Comparison of ENCODE assay signal across 23 cellular contexts in the genomic region with DNA sequence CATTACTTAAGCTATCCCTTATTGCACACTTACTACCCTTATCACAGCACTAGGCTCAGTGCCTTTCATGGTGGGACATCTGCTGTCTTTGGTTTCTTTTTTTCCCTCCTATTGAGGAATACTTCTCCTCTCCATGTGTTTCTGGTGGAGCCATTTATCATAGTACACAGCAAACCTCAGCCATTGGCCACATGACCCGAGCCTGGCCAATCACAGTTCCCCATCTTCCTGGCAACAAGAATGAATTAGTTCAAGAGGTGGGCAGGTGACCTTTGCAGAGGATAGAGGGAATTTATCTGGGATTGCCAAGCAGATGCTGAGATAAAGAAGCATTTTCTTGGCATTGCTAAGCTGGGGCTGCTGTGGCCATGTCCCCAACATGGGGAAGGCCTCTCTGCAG.
"Had no signal": no experiment of that assay in that cellular context is flagged by ENCODE, and none has a peak within 500 bp of the region (broad histone marks: within the 10 kb centered on the region; RNA-seq: fewer than 3 reads in every experiment).

No MANE protein-coding gene starts in this region.

- DNase-seq: colonic mucosa; effector memory CD4-positive, alpha-beta T cell; esophagus squamous epithelium; foreskin melanocyte; hypothalamus; immature natural killer cell; islet precursor cell; left ventricle myocardium superior; lower lobe of right lung; natural killer cell; stimulated activated CD4-positive, alpha-beta T cell treated with anti-CD3 and anti-CD28 coated beads, Interleukin-12 subunit alpha, Interleukin-12 subunit beta, amount 100 ng/mL, for 4 hours; stimulated activated CD4-positive, alpha-beta T cell treated with anti-CD3 and anti-CD28 coated beads, Interleukin-1b, Interleukin-23, amount 100 ng/mL, for 48 hours; stimulated activated CD4-positive, alpha-beta T cell treated with anti-CD3 and anti-CD28 coated beads, Interleukin-4, amount 100 ng/mL, for 1 hour; stimulated activated CD8-positive, alpha-beta memory T cell treated with anti-CD3 and anti-CD28 coated beads, Interleukin-4, amount 100 ng/mL, for 48 hours; stimulated activated naive CD4-positive, alpha-beta T cell; stomach; thyroid gland had no signal

- H3K4me3 ChIP-seq: colonic mucosa, esophagus squamous epithelium, lower lobe of right lung, prostate gland, right atrium auricular region, smooth muscle cell, stomach, thyroid gland had no signal

- H3K4me1 Mint-ChIP-seq: immature natural killer cell, natural killer cell, neural crest cell had no signal

- H3K4me3 Mint-ChIP-seq: dendritic cell treated with granulocyte-macrophage colony-stimulating factor and Interleukin-4, amounts not matched to agents 40 ng/mL and 50 ng/mL, for 4 days; immature natural killer cell; natural killer cell; neural crest cell had no signal

- H3K27me3 Mint-ChIP-seq: dendritic cell treated with granulocyte-macrophage colony-stimulating factor and Interleukin-4, amounts not matched to agents 40 ng/mL and 50 ng/mL, for 4 days had no signal

- H3K9me3 Mint-ChIP-seq: immature natural killer cell, natural killer cell, neural crest cell had no signal

- ATAC-seq: left ventricle myocardium superior, natural killer cell, sciatic nerve had no signal

- H3K27me3 ChIP-seq: colonic mucosa, esophagus squamous epithelium, right atrium auricular region, thyroid gland had no signal

- H3K36me3 Mint-ChIP-seq: immature natural killer cell, natural killer cell had no signal

- H3K36me3 ChIP-seq: colonic mucosa, esophagus squamous epithelium, lower lobe of right lung, prostate gland, right atrium auricular region, stomach, thyroid gland had no signal

- H3K4me1 ChIP-seq: colonic mucosa, thyroid gland had no signal

- H3K27ac Mint-ChIP-seq: dendritic cell treated with granulocyte-macrophage colony-stimulating factor and Interleukin-4, amounts not matched to agents 40 ng/mL and 50 ng/mL, for 4 days; immature natural killer cell; natural killer cell had no signal

- H3K9me3 ChIP-seq: colonic mucosa, esophagus squamous epithelium, lower lobe of right lung, prostate gland, stomach, thyroid gland had no signal

- H3K27ac ChIP-seq: colonic mucosa, esophagus squamous epithelium, lower lobe of right lung, prostate gland, right atrium auricular region, stomach, thyroid gland had no signal

- H3K4me2 ChIP-seq: smooth muscle cell had no signal
